Comparison of ENCODE assay signal across 15 cellular contexts in genomic region chr6:104484626-104485025, GRCh38.
"Had no signal": no experiment of that assay in that cellular context is flagged by ENCODE, and none has a peak within 500 bp of the region (broad histone marks: within the 10 kb centered on the region; RNA-seq: fewer than 3 reads in every experiment).

No MANE protein-coding gene starts in this region.

- DNase-seq: dermis blood vessel endothelial cell; effector memory CD4-positive, alpha-beta T cell; foreskin keratinocyte; heart left ventricle; left colon; left ventricle myocardium superior; lower lobe of right lung; naive thymus-derived CD8-positive, alpha-beta T cell; nephron progenitor cell; nucleus accumbens; stimulated activated CD4-positive, alpha-beta T cell treated with anti-CD3 and anti-CD28 coated beads, Interleukin-2, amount 100 ng/mL, for 24 hours; stimulated activated CD4-positive, alpha-beta T cell treated with anti-CD3 and anti-CD28 coated beads, Interleukin-4, amount 100 ng/mL, for 24 hours; stimulated activated naive CD8-positive, alpha-beta T cell treated with anti-CD3 and anti-CD28 coated beads, Interleukin-15, Interleukin-2, amounts not matched to agents 100 U/mL and 50 U/mL, for 24 hours; testis; tibial artery had no signal
